16 cellular contexts compared by ENCODE assay signal in the genomic region with DNA sequence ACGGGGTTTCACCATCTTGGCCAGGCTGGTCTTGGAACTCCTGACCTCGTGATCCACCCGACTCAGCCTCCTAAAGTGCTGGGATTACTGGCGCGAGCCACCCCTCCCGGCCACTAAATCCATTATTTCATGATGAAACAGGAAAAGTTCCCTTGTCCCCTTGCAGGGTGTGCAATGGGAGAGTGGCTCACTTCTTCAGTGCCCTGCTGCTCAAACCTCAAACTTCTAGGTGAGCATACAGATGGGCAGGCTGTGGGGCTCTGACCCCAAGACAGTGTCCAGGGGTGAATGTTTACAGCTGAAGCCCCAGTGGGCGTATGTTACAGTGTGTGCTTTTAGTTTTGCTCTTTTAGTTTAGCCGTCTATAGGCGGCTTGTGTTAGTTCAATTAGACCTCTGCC. TPM values are rescaled to one million over a fixed set of nuclear protein-coding genes. Genes with fewer than 3 reads are reported as not detected.
A peak's percentile ranks its signal among the peaks of the same experiment; 100 is the strongest.
DNase-seq lines count a peak whose midpoint lies in the region; ATAC-seq and TF ChIP-seq lines count a peak whose summit lies in the region.
"Had no signal": no experiment of that assay in that cellular context is flagged by ENCODE, and none has a peak within 500 bp of the region (broad histone marks: within the 10 kb centered on the region; RNA-seq: fewer than 3 reads in every experiment).

No MANE protein-coding gene starts in this region.

- H3K27me3 ChIP-seq in lower lobe of right lung (ENCODE audit: low read depth) (no peaks in the 10 kb centered on the region), stomach smooth muscle (ENCODE audit: control insufficient read depth in 1 of 2, insufficient read depth in 2 of 2, low read length in 2 of 2) (no peaks in the 10 kb centered on the region)
- H3K27me3 ChIP-seq: MG63 had no signal

- H3K36me3 Mint-ChIP-seq in HFFc6 (ENCODE audit: low read depth) (peaks cover 23% of the 10 kb centered on the region), brain (peaks cover 5% of the 10 kb centered on the region)
- H3K36me3 Mint-ChIP-seq: activated CD4-positive, alpha-beta memory T cell treated with anti-CD3 and anti-CD28 coated beads for 36 hours; CD8-positive, alpha-beta T cell had no signal

- in situ Hi-C loops in GM13977 (cut with MboI; ENCODE audit: low pct_unique_long_range_greater_than_20kb, low sequenced_read_pairs, unreplicated experiment), result no loop called here

- H3K4me1 Mint-ChIP-seq in HFFc6 (ENCODE audit: low read depth), result peaks cover 59% of the 10 kb centered on the region
- peaks cover 31% of the 10 kb centered on the region for H3K4me1 Mint-ChIP-seq in brain

- H3K27ac Mint-ChIP-seq in HFFc6 (peak overlapping the region; percentile 94), brain (peak overlapping the region; percentile 15 to 93 (median 49))
- H3K27ac Mint-ChIP-seq: activated CD4-positive, alpha-beta memory T cell treated with anti-CD3 and anti-CD28 coated beads for 36 hours; CD8-positive, alpha-beta T cell had no signal

- no peak overlapping the region for H3K9ac ChIP-seq in stomach smooth muscle (ENCODE audit: low read length in 2 of 2)

- peak overlapping the region; percentile 79 for H3K27ac ChIP-seq in lower lobe of right lung
- H3K27ac ChIP-seq in stomach smooth muscle (ENCODE audit: low read length), result peak overlapping the region; percentile 53

- H3K4me1 ChIP-seq in lower lobe of right lung (peaks cover 16% of the 10 kb centered on the region), stomach smooth muscle (ENCODE audit: control insufficient read depth, insufficient read depth, low read length) (peaks cover 46% of the 10 kb centered on the region)

- H3K27me3 Mint-ChIP-seq in HFFc6 (ENCODE audit: insufficient read depth) (peaks cover 2% of the 10 kb centered on the region; the same call in 1 of the 2 replicates), brain (no peaks in the 10 kb centered on the region)

- H3K9me3 ChIP-seq in lower lobe of right lung (no peaks in the 10 kb centered on the region), stomach smooth muscle (ENCODE audit: control insufficient read depth in 2 of 2, low read length in 2 of 2) (no peaks in the 10 kb centered on the region)
- H3K9me3 ChIP-seq: MG63, neutrophil had no signal

- ATAC-seq in lower lobe of right lung (no peak), HG03342 (IDR thresholded peaks at IDR 0.05; ENCODE audit: unreplicated experiment) (no peak), GM19395 (IDR thresholded peaks at IDR 0.05; ENCODE audit: unreplicated experiment) (no peak)
- ATAC-seq: CD8-positive, alpha-beta T cell had no signal

- TF ChIP-seq CTCF in HFFc6 (IDR thresholded peaks at IDR 0.05) (no peak), brain (conservative IDR thresholded peaks at IDR 0.05) (no peak), lower lobe of right lung (IDR thresholded peaks at IDR 0.05) (no peak), GM13977 (IDR thresholded peaks at IDR 0.05; ENCODE audit: extremely low read depth, insufficient read depth, missing control alignments) (no peak)

- H3K4me3 Mint-ChIP-seq in HFFc6 (peak overlapping the region; percentile 53), brain (no peak overlapping the region)
- H3K4me3 Mint-ChIP-seq: activated CD4-positive, alpha-beta memory T cell treated with anti-CD3 and anti-CD28 coated beads for 36 hours; CD8-positive, alpha-beta T cell had no signal

- H3K36me3 ChIP-seq in lower lobe of right lung (no peaks in the 10 kb centered on the region), stomach smooth muscle (ENCODE audit: control insufficient read depth in 2 of 2, insufficient read depth in 2 of 2, low read length in 2 of 2) (peaks cover 2 to 6% of the 10 kb centered on the region in 2 donors)
- H3K36me3 ChIP-seq: neutrophil had no signal

- H3K4me3 ChIP-seq in lower lobe of right lung (no peak overlapping the region), stomach smooth muscle (ENCODE audit: low read length in 2 of 2) (no peak overlapping the region)
- H3K4me3 ChIP-seq: MG63 had no signal

- DNase-seq in HFFc6 (no peak), lower lobe of right lung (no peak), HuH-7.5 (ENCODE audit: low spot score) (no peak), GM13977 (ENCODE audit: low spot score) (no peak)
- DNase-seq: activated CD4-positive, alpha-beta memory T cell treated with anti-CD3 and anti-CD28 coated beads for 36 hours; activated gamma-delta T cell treated with Interleukin-2 at 50 U/mL for 16 hours; CD8-positive, alpha-beta T cell; central memory CD4-positive, alpha-beta T cell had no signal

- intact Hi-C loops in lower lobe of right lung (cut with DNase I), result no loop called here

- no peaks in the 10 kb centered on the region for H3K9me3 Mint-ChIP-seq in HFFc6
- H3K9me3 Mint-ChIP-seq in brain, result no peaks in the 10 kb centered on the region
- H3K9me3 Mint-ChIP-seq: activated CD4-positive, alpha-beta memory T cell treated with anti-CD3 and anti-CD28 coated beads for 36 hours; CD8-positive, alpha-beta T cell had no signal

RNA-seq across cellular contexts. Expression of gene GJC1, which starts 34.7 kb away (rescaled TPM):
- 10 to 100 TPM; 47.3 to 71.3 (median 59.3) TPM for total RNA-seq in HFFc6 (2021; fragmentation: NEBNext Ultra II Directional; extraction: Animal tissue kit (Norgen Biotek cat#: 25700))
- polyA plus RNA-seq in brain (ENCODE audit: insufficient read depth, low read depth, low replicate concordance), result 6.8 TPM
- total RNA-seq in lower lobe of right lung, result 18.4 TPM
- total RNA-seq: CD8-positive, alpha-beta T cell had no signal

RNA-seq across cellular contexts. Expression of gene ADAM11, which starts 36.6 kb away (rescaled TPM):
- under 1 TPM; 0.14 to 0.27 (median 0.16) TPM for total RNA-seq in HFFc6 (2021; fragmentation: NEBNext Ultra II Directional; extraction: Animal tissue kit (Norgen Biotek cat#: 25700))
- 5.5 TPM for polyA plus RNA-seq in brain (ENCODE audit: insufficient read depth, low read depth, low replicate concordance)
- total RNA-seq in lower lobe of right lung, result 0.41 TPM

RNA-seq across cellular contexts. Expression of gene HIGD1B, which starts 52.3 kb away (rescaled TPM):
- total RNA-seq in HFFc6 (2021; fragmentation: NEBNext Ultra II Directional; extraction: Animal tissue kit (Norgen Biotek cat#: 25700)), result not detected
- 21.9 TPM for polyA plus RNA-seq in brain (ENCODE audit: insufficient read depth, low read depth, low replicate concordance)
- total RNA-seq in lower lobe of right lung, result 22.3 TPM
- total RNA-seq: activated CD4-positive, alpha-beta memory T cell treated with anti-CD3 and anti-CD28 coated beads for 36 hours; CD8-positive, alpha-beta T cell; fibroblast of villous mesenchyme; kidney epithelial cell had no signal

Comparison
In these comparisons a context has a peak if more than half of its experiments do, and no peak if none do; other contexts are left out.
1. RNA of gene HIGD1B, which starts 52.3 kb away (total RNA-seq): 22.3 TPM in lower lobe of right lung (single experiment); not detected in HFFc6; every median in the first group is over 10 times any median in the second.